Comparison of ENCODE assay signal across 22 cellular contexts in the genomic region with DNA sequence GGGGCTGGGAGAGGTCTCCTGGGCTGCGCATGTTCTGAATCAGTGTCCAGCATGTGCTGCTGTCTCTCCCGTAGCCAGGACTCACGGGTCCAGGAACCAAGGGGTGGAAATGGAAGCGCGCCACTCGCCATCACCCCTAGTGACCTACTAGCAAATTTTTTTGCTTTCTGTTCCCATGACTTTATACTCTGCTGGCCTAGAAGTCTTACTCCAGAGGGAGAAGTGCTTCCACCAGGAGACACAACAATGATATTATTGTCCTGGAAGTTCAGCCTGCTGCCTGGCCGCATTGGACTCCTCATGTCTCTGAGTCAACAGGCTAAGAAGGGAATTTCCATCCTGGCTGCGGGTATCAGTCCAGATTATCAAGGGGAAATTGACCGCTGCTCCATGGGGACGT.
DNase-seq lines count a peak whose midpoint lies in the region; ATAC-seq and TF ChIP-seq lines count a peak whose summit lies in the region.
"Had no signal": no experiment of that assay in that cellular context is flagged by ENCODE, and none has a peak within 500 bp of the region (broad histone marks: within the 10 kb centered on the region; RNA-seq: fewer than 3 reads in every experiment).

No MANE protein-coding gene starts in this region.

- H3K14ac ChIP-seq in neuronal stem cell (ENCODE audit: low read length), result peak overlapping the region; percentile 4

- H2AFZ ChIP-seq in neuronal stem cell (ENCODE audit: low read length), result no peak overlapping the region

- no peaks in the 10 kb centered on the region for H3K27me3 ChIP-seq in neuronal stem cell (ENCODE audit: control insufficient read depth in 3 of 3, insufficient read depth in 3 of 3, low read depth in 1 of 3, low read length in 3 of 3)
- no peaks in the 10 kb centered on the region for H3K27me3 ChIP-seq in foreskin keratinocyte
- H3K27me3 ChIP-seq: BE2C had no signal

- H3K27ac ChIP-seq in neuronal stem cell (replicated peaks; ENCODE audit: low read length) (no peak overlapping the region), foreskin keratinocyte (no peak overlapping the region)
- H3K27ac ChIP-seq: SK-N-MC had no signal

- no peak overlapping the region for H3K4me2 ChIP-seq in neuronal stem cell (ENCODE audit: insufficient read depth, low read length, poor library complexity, severe bottlenecking)

- WGBS in neuronal stem cell (ENCODE audit: extremely low coverage in 2 of 2, insufficient read length in 2 of 2, insufficient replicate concordance in 1 of 2), 2 donors, result no CpG with 5 or more reads among the region's 10 CpGs

- H3K79me1 ChIP-seq in neuronal stem cell (ENCODE audit: low read depth, low read length), result no peaks in the 10 kb centered on the region

- H4K8ac ChIP-seq in neuronal stem cell (ENCODE audit: low read depth, low read length), result no peak overlapping the region

- H3K4me3 Mint-ChIP-seq in CD14-positive monocyte, result no peak overlapping the region
- H3K4me3 Mint-ChIP-seq: CD4-positive, CD25-positive, alpha-beta regulatory T cell had no signal

- H3K18ac ChIP-seq in neuronal stem cell (ENCODE audit: low read length), result no peak overlapping the region

- H3K4me1 Mint-ChIP-seq in CD14-positive monocyte, result no peaks in the 10 kb centered on the region
- H3K4me1 Mint-ChIP-seq: CD4-positive, CD25-positive, alpha-beta regulatory T cell had no signal

- H3K23ac ChIP-seq in neuronal stem cell (ENCODE audit: low read depth, low read length, poor library complexity), result no peak overlapping the region

- H3K4me1 ChIP-seq in neuronal stem cell (ENCODE audit: control insufficient read depth in 2 of 2, insufficient read depth in 1 of 2, low read depth in 1 of 2, low read length in 2 of 2) (no peaks in the 10 kb centered on the region), foreskin keratinocyte (no peaks in the 10 kb centered on the region)
- H3K4me1 ChIP-seq: BE2C had no signal

- peak overlapping the region; percentile 22 for H2BK15ac ChIP-seq in neuronal stem cell (ENCODE audit: low read length)

- H3K27me3 Mint-ChIP-seq in CD14-positive monocyte (ENCODE audit: low read depth in 3 of 3), result peaks cover 2 to 9% (median 3%) of the 10 kb centered on the region in 3 donors

- TF ChIP-seq CTCF in CD14-positive monocyte (IDR thresholded peaks at IDR 0.05) (no peak), foreskin keratinocyte (conservative IDR thresholded peaks at IDR 0.05) (no peak)

- intact Hi-C loops in CD14-positive monocyte (cut with micrococcal nuclease), result no loop called here

- no peak overlapping the region for H4K91ac ChIP-seq in neuronal stem cell (ENCODE audit: low read depth, low read length, poor library complexity)

- no peak overlapping the region for H2BK5ac ChIP-seq in neuronal stem cell (ENCODE audit: low read length)

- H3K4me3 ChIP-seq in neuronal stem cell (ENCODE audit: low read length in 2 of 2), result no peak overlapping the region
- H3K4me3 ChIP-seq: SK-N-MC had no signal

- H3K9me3 Mint-ChIP-seq in CD14-positive monocyte, result peaks cover 0 to 2% (median 0%) of the 10 kb centered on the region in 7 donors
- H3K9me3 Mint-ChIP-seq: CD4-positive, CD25-positive, alpha-beta regulatory T cell had no signal

- H3K27ac Mint-ChIP-seq in CD14-positive monocyte, result no peak overlapping the region
- H3K27ac Mint-ChIP-seq: CD4-positive, CD25-positive, alpha-beta regulatory T cell had no signal

- no peaks in the 10 kb centered on the region for H3K36me3 ChIP-seq in neuronal stem cell (replicated peaks in 1 of 2; ENCODE audit: control insufficient read depth in 2 of 2, insufficient read depth in 2 of 2, low read length in 2 of 2)
- H3K36me3 ChIP-seq: BE2C had no signal

- ATAC-seq in HG02840 (IDR thresholded peaks at IDR 0.05; ENCODE audit: low FRiP score, unreplicated experiment), result no peak
- ATAC-seq in foreskin keratinocyte, result no peak

- no peak overlapping the region for H3K4ac ChIP-seq in neuronal stem cell (ENCODE audit: low read length)

- no peak overlapping the region for H2BK12ac ChIP-seq in neuronal stem cell (ENCODE audit: low read length)

- H3K36me3 Mint-ChIP-seq in CD14-positive monocyte, result no peaks in the 10 kb centered on the region
- H3K36me3 Mint-ChIP-seq: CD4-positive, CD25-positive, alpha-beta regulatory T cell had no signal

- DNase-seq in CD14-positive monocyte (ENCODE audit: low spot score), result peak; percentile 12
- peak; percentile 32 for DNase-seq in HT1080 (ENCODE audit: low read depth)
- peak; percentile 96 for DNase-seq in foreskin melanocyte
- DNase-seq in neuronal stem cell (ENCODE audit: low spot score), result no peak
- no peak for DNase-seq in NCI-H226
- DNase-seq in foreskin keratinocyte, result no peak
- no peak for DNase-seq in HuH-7.5 (ENCODE audit: low spot score)
- DNase-seq: BE2C; CD4-positive, CD25-positive, alpha-beta regulatory T cell; COR-L47; DMS 273 treated with DMSO at 0.1 percent for 48 hours; DND-41; H7; Karpas-422; MV-4-11; NCI-H1105 treated with DMSO at 0.1 percent for 48 hours; NCI-H2029 treated with DMSO at 0.1 percent for 48 hours; NCI-H345; NCI-H524; SHP77 had no signal

- H3K9me3 ChIP-seq in neuronal stem cell (replicated peaks in 1 of 2; ENCODE audit: control insufficient read depth in 2 of 2, insufficient read depth in 1 of 2, low read depth in 1 of 2, low read length in 2 of 2), result peaks cover 0 to 4% of the 10 kb centered on the region in 2 donors
- H3K9me3 ChIP-seq: BE2C had no signal

- H3K9ac ChIP-seq in neuronal stem cell (ENCODE audit: low read depth, low read length, poor library complexity), result no peak overlapping the region

- H2AK5ac ChIP-seq in neuronal stem cell (ENCODE audit: low read depth, low read length), result no peak overlapping the region

- no peak overlapping the region for H2BK120ac ChIP-seq in neuronal stem cell (ENCODE audit: low read depth, low read length)

Comparison
In these comparisons a context has a peak if more than half of its experiments do, and no peak if none do; other contexts are left out.
1. DNase-seq: peak in CD14-positive monocyte (single experiment), HT1080 (single experiment) and foreskin melanocyte (single experiment); none in neuronal stem cell (single experiment), NCI-H226 (single experiment), foreskin keratinocyte (0 of 2) and HuH-7.5 (single experiment).